ENCODE assay signal across 8 cellular contexts in genomic region chr21:36260030-36260787, GRCh38. TPM values are rescaled to one million over a fixed set of nuclear protein-coding genes. Genes with fewer than 3 reads are reported as not detected.
DNase-seq lines count a peak whose midpoint lies in the region; ATAC-seq and TF ChIP-seq lines count a peak whose summit lies in the region.

No MANE protein-coding gene starts in this region.

- H3K27ac ChIP-seq in RWPE1: peak overlapping the region; percentile 39; the same call in 1 of the 2 replicates
- H3K27ac ChIP-seq in ascending aorta: peak overlapping the region; percentile 56 to 69

- H3K4me1 ChIP-seq in ascending aorta: peaks cover 0 to 5% of the 10 kb centered on the region in 2 donors

- intact Hi-C loops in ascending aorta (cut with DNase I) (loop anchor here (5.0 kb wide), 1 partner anchor 103 kb away; the partner anchor contains the start of gene DOP1B), left ventricle myocardium superior (cut with micrococcal nuclease) (no loop called here)

- ATAC-seq in left ventricle myocardium superior (peak; percentile 88), HG02571 (IDR thresholded peaks at IDR 0.05; ENCODE audit: unreplicated experiment) (no peak)

- H3K27me3 ChIP-seq in ascending aorta: no peaks in the 10 kb centered on the region

- CTCF ChIA-PET in RWPE1 (lab: Yijun Ruan, JAX): interaction anchor here (0.6 to 1.1 kb wide), 7 partner anchors 9 to 114 kb away, joined by 3 to 6 read pairs (median 3); no protein-coding TSS in a partner anchor

- DNase-seq in NCI-H345 (lab: John Stamatoyannopoulos, UW): peak; percentile 6
- no peak for DNase-seq in NCI-H345 treated with DMSO at 0.1 percent for 48 hours (lab: John Stamatoyannopoulos, UW; ENCODE audit: unreplicated experiment)
- peak; percentile 73 for DNase-seq in RWPE1 (ENCODE audit: low spot score)
- peak in 1 of 2 donors; percentile 69 for DNase-seq in ascending aorta (ENCODE audit: low spot score in 2 of 2)
- no peak for DNase-seq in left ventricle myocardium superior
- peak; percentile 76 for DNase-seq in renal cortical epithelial cell (ENCODE audit: low read depth)

- TF ChIP-seq EP300 in Ishikawa (IDR thresholded peaks at IDR 0.05; ENCODE audit: borderline replicate concordance): no peak

- H3K36me3 ChIP-seq in ascending aorta: peaks cover 0 to 23% of the 10 kb centered on the region in 2 donors

- 0 out of 2 replicates have a peak, but pooled peaks have one; percentile 2 for TF ChIP-seq RAD21 in Ishikawa (IDR thresholded peaks at IDR 0.05; ENCODE audit: low read depth)

- POLR2A ChIA-PET in RWPE1 (lab: Yijun Ruan, JAX; ENCODE audit: low non-redundant PET): no interaction called here

- H3K9me3 ChIP-seq in ascending aorta: no peaks in the 10 kb centered on the region

- TF ChIP-seq CTCF in RWPE1 (conservative IDR thresholded peaks at IDR 0.05; ENCODE audit: low read depth): peak; percentile 89
- TF ChIP-seq CTCF in ascending aorta (IDR thresholded peaks at IDR 0.05): peak; percentile 47 to 73 (median 71)

- H3K4me3 ChIP-seq in ascending aorta: peak overlapping the region; percentile 55 to 66

TF ChIP-seq in Ishikawa, 13 proteins besides CTCF, POLR2A, EP300 and RAD21:
- TF ChIP-seq YY1 (IDR thresholded peaks at IDR 0.05; ENCODE audit: low read depth) (no peak), ZBTB7A (IDR thresholded peaks at IDR 0.05; ENCODE audit: low read depth) (no peak), REST (IDR thresholded peaks at IDR 0.05; ENCODE audit: low read depth) (no peak), TCF12 (IDR thresholded peaks at IDR 0.05; ENCODE audit: low read depth) (no peak), USF1 (IDR thresholded peaks at IDR 0.05) (no peak), CREB1 (IDR thresholded peaks at IDR 0.05; ENCODE audit: low read depth) (no peak), MAX (IDR thresholded peaks at IDR 0.05) (no peak), EGR1 (IDR thresholded peaks at IDR 0.05) (no peak), CEBPB (IDR thresholded peaks at IDR 0.05) (no peak), TAF1 (IDR thresholded peaks at IDR 0.05; ENCODE audit: low read depth) (no peak), FOXM1 (IDR thresholded peaks at IDR 0.05; ENCODE audit: borderline replicate concordance, low read depth) (no peak), NFIC (IDR thresholded peaks at IDR 0.05) (no peak), TEAD4 (IDR thresholded peaks at IDR 0.05) (no peak)
TF ChIP-seq in Ishikawa: peak in this region for 0.

RNA-seq across cellular contexts. Expression of gene MORC3, which starts 59.8 kb away (rescaled TPM):
- total RNA-seq in ascending aorta (7.9 TPM), left ventricle myocardium superior (22.2 TPM), renal cortical epithelial cell (43.4 and 46.7 TPM in 2 replicates)

Comparison
In these comparisons a context has a peak if more than half of its experiments do, and no peak if none do; other contexts are left out.
1. DNase-seq: peak in NCI-H345 (single experiment), RWPE1 (single experiment) and renal cortical epithelial cell (single experiment); none in NCI-H345 treated with DMSO at 0.1 percent for 48 hours (single experiment) and left ventricle myocardium superior (single experiment).